ENCODE assay signal across 21 cellular contexts in the genomic region with DNA sequence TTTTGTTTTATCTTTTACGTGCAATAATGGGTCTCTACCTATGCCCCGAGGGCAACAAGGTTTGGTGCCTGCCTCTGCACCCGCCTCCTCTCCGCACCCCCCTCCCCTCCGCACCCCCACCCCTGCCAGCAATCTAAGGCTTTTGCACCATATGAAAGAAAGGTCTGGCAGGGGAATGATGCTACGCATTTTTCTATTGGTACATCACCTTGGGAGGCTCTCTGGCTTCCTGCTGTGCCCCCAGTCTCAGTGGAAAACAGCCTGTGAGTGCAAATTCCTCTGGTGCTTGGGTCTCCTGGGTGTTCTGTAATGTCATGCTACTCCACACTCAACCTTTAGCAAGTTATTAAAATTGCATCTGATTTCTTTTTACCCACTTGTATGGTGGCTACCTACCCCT.
"Had no signal": no experiment of that assay in that cellular context is flagged by ENCODE, and none has a peak within 500 bp of the region (broad histone marks: within the 10 kb centered on the region; RNA-seq: fewer than 3 reads in every experiment).

No MANE protein-coding gene starts in this region.

- H3K27ac ChIP-seq: brain microvascular endothelial cell, cardiac muscle cell had no signal

- H3K27me3 Mint-ChIP-seq: activated B cell treated with CpG ODN at 0.5 μM for 24 hours; activated CD4-positive, alpha-beta T cell treated with anti-CD3 and anti-CD28 coated beads, Interleukin-2, amount 10 ng/mL, durations not matched to agents 24 days and 14 days; activated CD8-positive, alpha-beta memory T cell treated with anti-CD3 and anti-CD28 coated beads, Interleukin-2, amount 10 ng/mL, durations not matched to agents 7 days and 5 days; activated naive CD8-positive, alpha-beta T cell; T-helper 17 cell had no signal

- H3K36me3 ChIP-seq: brain microvascular endothelial cell, cardiac muscle cell had no signal

- H3K27me3 ChIP-seq: brain microvascular endothelial cell, cardiac muscle cell had no signal

- H3K4me1 Mint-ChIP-seq: activated B cell treated with CpG ODN at 0.5 μM for 24 hours had no signal

- H3K27ac Mint-ChIP-seq: activated B cell treated with CpG ODN at 0.5 μM for 24 hours; activated CD4-positive, alpha-beta T cell treated with anti-CD3 and anti-CD28 coated beads, Interleukin-2, amount 10 ng/mL, durations not matched to agents 24 days and 14 days; activated CD8-positive, alpha-beta memory T cell treated with anti-CD3 and anti-CD28 coated beads, Interleukin-2, amount 10 ng/mL, durations not matched to agents 7 days and 5 days; activated naive CD4-positive, alpha-beta T cell treated with anti-CD3 and anti-CD28 coated beads for 36 hours; activated naive CD8-positive, alpha-beta T cell; T-helper 17 cell had no signal

- DNase-seq: activated B cell treated with CpG ODN at 0.5 μM for 24 hours; activated CD4-positive, alpha-beta T cell treated with anti-CD3 and anti-CD28 coated beads for 1 hour; activated CD4-positive, alpha-beta T cell treated with anti-CD3 and anti-CD28 coated beads, Interleukin-2, amount 10 ng/mL, durations not matched to agents 24 days and 14 days; activated CD4-positive, alpha-beta T cell treated with anti-CD3 and anti-CD28 coated beads, Interleukin-2, amount 50 U/mL, for 48 hours; activated CD8-positive, alpha-beta memory T cell treated with anti-CD3 and anti-CD28 coated beads, Interleukin-2, amount 10 ng/mL, durations not matched to agents 7 days and 5 days; activated effector memory CD4-positive, alpha-beta T cell treated with anti-CD3 and anti-CD28 coated beads, Interleukin-2, amount 50 U/mL, for 16 hours; activated naive CD4-positive, alpha-beta T cell treated with anti-CD3 and anti-CD28 coated beads for 36 hours; activated T-cell treated with anti-CD3 and anti-CD28 coated beads, Interleukin-2, amount 50 U/mL, for 4 hours; amygdala; brain microvascular endothelial cell; NCI-H1048; NCI-H146; NCI-H187 treated with DMSO at 0.1 percent for 48 hours; NCI-H2081 treated with DMSO at 0.1 percent for 48 hours; NCI-H446; NCI-H524; SIG-M5; T-helper 17 cell; T-helper 9 cell had no signal

- H3K4me3 ChIP-seq: cardiac muscle cell had no signal

- H3K4me3 Mint-ChIP-seq: activated B cell treated with CpG ODN at 0.5 μM for 24 hours; activated CD4-positive, alpha-beta T cell treated with anti-CD3 and anti-CD28 coated beads, Interleukin-2, amount 10 ng/mL, durations not matched to agents 24 days and 14 days; activated CD8-positive, alpha-beta memory T cell treated with anti-CD3 and anti-CD28 coated beads, Interleukin-2, amount 10 ng/mL, durations not matched to agents 7 days and 5 days; activated naive CD4-positive, alpha-beta T cell treated with anti-CD3 and anti-CD28 coated beads for 36 hours; activated naive CD8-positive, alpha-beta T cell; activated T-cell treated with anti-CD3 and anti-CD28 coated beads, Interleukin-2, amount 50 U/mL, for 4 hours; T-helper 17 cell had no signal
